25 cellular contexts compared by ENCODE assay signal in genomic region chr11:86117706-86118050, GRCh38. TPM values are rescaled to one million over a fixed set of nuclear protein-coding genes. Genes with fewer than 3 reads are reported as not detected.
DNase-seq lines count a peak whose midpoint lies in the region; ATAC-seq and TF ChIP-seq lines count a peak whose summit lies in the region.
"Had no signal": no experiment of that assay in that cellular context is flagged by ENCODE, and none has a peak within 500 bp of the region (broad histone marks: within the 10 kb centered on the region; RNA-seq: fewer than 3 reads in every experiment).

No MANE protein-coding gene starts in this region.

- no peak overlapping the region for H3K4ac ChIP-seq in mesenchymal stem cell (ENCODE audit: low read depth in 1 of 2, low read length in 2 of 2)

- H2BK5ac ChIP-seq in mesenchymal stem cell (ENCODE audit: low read depth, low read length, poor library complexity, severe bottlenecking) = no peak overlapping the region

- no peak overlapping the region for H3K9ac ChIP-seq in mesenchymal stem cell (ENCODE audit: low read length)

- no peak overlapping the region for H3K4me3 ChIP-seq in mesenchymal stem cell (ENCODE audit: insufficient read depth in 1 of 2, low read depth in 1 of 2, low read length in 2 of 2)
- no peak overlapping the region for H3K4me3 ChIP-seq in heart left ventricle
- H3K4me3 ChIP-seq: body of pancreas, lower lobe of right lung, SK-N-MC, transverse colon had no signal

- H3K36me3 ChIP-seq in mesenchymal stem cell (ENCODE audit: control insufficient read depth in 1 of 2, insufficient read depth in 2 of 2, low read depth in 1 of 2, low read length in 2 of 2) = no peaks in the 10 kb centered on the region
- no peaks in the 10 kb centered on the region for H3K36me3 ChIP-seq in heart left ventricle
- H3K36me3 ChIP-seq: lower lobe of right lung, transverse colon, WERI-Rb-1 had no signal

- no peaks in the 10 kb centered on the region for H3K9me3 Mint-ChIP-seq in HFFc6
- no peaks in the 10 kb centered on the region for H3K9me3 Mint-ChIP-seq in activated T-helper 2 cell treated with anti-CD3 and anti-CD28 coated beads, Interferon-gamma antibody, Interleukin-2, Interleukin-4, amounts not matched to agents 10 μg/mL and 5 μg/mL and 100 μg/mL, durations not matched to agents 14 hours and 24 hours and 36 hours
- H3K9me3 Mint-ChIP-seq: activated naive CD8-positive, alpha-beta T cell treated with anti-CD3 and anti-CD28 coated beads, Interleukin-2, amount 50 U/mL, for 24 hours; H9 had no signal

- H2AK5ac ChIP-seq in mesenchymal stem cell (ENCODE audit: low read length, severe bottlenecking) = no peak overlapping the region

- H3K4me1 ChIP-seq in mesenchymal stem cell (ENCODE audit: control insufficient read depth, insufficient read depth, low read depth, low read length) (peaks cover 10% of the 10 kb centered on the region), heart left ventricle (peaks cover 0 to 19% (median 0%) of the 10 kb centered on the region in 12 donors)

- H3K36me3 Mint-ChIP-seq in HFFc6 (ENCODE audit: low read depth) = no peaks in the 10 kb centered on the region
- no peaks in the 10 kb centered on the region for H3K36me3 Mint-ChIP-seq in activated T-helper 2 cell treated with anti-CD3 and anti-CD28 coated beads, Interferon-gamma antibody, Interleukin-2, Interleukin-4, amounts not matched to agents 10 μg/mL and 5 μg/mL and 100 μg/mL, durations not matched to agents 14 hours and 24 hours and 36 hours (ENCODE audit: low read depth)

- H3K27me3 ChIP-seq in mesenchymal stem cell (ENCODE audit: control insufficient read depth in 1 of 2, insufficient read depth in 1 of 2, low read length in 2 of 2) = no peaks in the 10 kb centered on the region
- H3K27me3 ChIP-seq in heart left ventricle = no peaks in the 10 kb centered on the region
- H3K27me3 ChIP-seq: body of pancreas, transverse colon had no signal

- TF ChIP-seq POLR2A in heart left ventricle (IDR thresholded peaks at IDR 0.05) = no peak

- no peak overlapping the region for H3K23ac ChIP-seq in mesenchymal stem cell (ENCODE audit: low read length in 2 of 2)

- WGBS in mesenchymal stem cell = 100% methylated on average over 1 of the region's 1 CpG
- WGBS in heart left ventricle, 4 donors = 91 to 96% (median 96%) methylated on average over 1 of the region's 1 CpG

- H3K79me1 ChIP-seq in mesenchymal stem cell (replicated peaks; ENCODE audit: low read length, poor library complexity, severe bottlenecking) = peaks cover 1% of the 10 kb centered on the region

- no peak overlapping the region for H3K4me3 Mint-ChIP-seq in HFFc6
- H3K4me3 Mint-ChIP-seq in activated T-helper 2 cell treated with anti-CD3 and anti-CD28 coated beads, Interferon-gamma antibody, Interleukin-2, Interleukin-4, amounts not matched to agents 10 μg/mL and 5 μg/mL and 100 μg/mL, durations not matched to agents 14 hours and 24 hours and 36 hours (ENCODE audit: low read depth) = peak overlapping the region; percentile 45
- H3K4me3 Mint-ChIP-seq: activated naive CD8-positive, alpha-beta T cell treated with anti-CD3 and anti-CD28 coated beads, Interleukin-2, amount 50 U/mL, for 24 hours; H9 had no signal

- H3K27ac Mint-ChIP-seq in HFFc6 = 0 out of 2 replicates have a peak overlapping the region, but pooled peaks have one; percentile 72
- peak overlapping the region; percentile 83 for H3K27ac Mint-ChIP-seq in activated T-helper 2 cell treated with anti-CD3 and anti-CD28 coated beads, Interferon-gamma antibody, Interleukin-2, Interleukin-4, amounts not matched to agents 10 μg/mL and 5 μg/mL and 100 μg/mL, durations not matched to agents 14 hours and 24 hours and 36 hours
- H3K27ac Mint-ChIP-seq: H9, progenitor cell of endocrine pancreas had no signal

- no peak overlapping the region for H3K4me2 ChIP-seq in mesenchymal stem cell (ENCODE audit: low read length, poor library complexity, severe bottlenecking)

- no peak overlapping the region for H3K18ac ChIP-seq in mesenchymal stem cell (ENCODE audit: low read depth in 1 of 2, low read length in 2 of 2)

- no peak overlapping the region for H2BK120ac ChIP-seq in mesenchymal stem cell (ENCODE audit: low read depth, low read length)

- H3K9me3 ChIP-seq in mesenchymal stem cell (ENCODE audit: control insufficient read depth, low read length) (no peaks in the 10 kb centered on the region), heart left ventricle (no peaks in the 10 kb centered on the region)
- H3K9me3 ChIP-seq: body of pancreas, lower lobe of right lung, transverse colon had no signal

- ATAC-seq in heart left ventricle = no peak
- ATAC-seq: body of pancreas had no signal

- no peak overlapping the region for H2AFZ ChIP-seq in mesenchymal stem cell (ENCODE audit: low read depth, low read length)

- no peaks in the 10 kb centered on the region for H3K27me3 Mint-ChIP-seq in HFFc6 (ENCODE audit: insufficient read depth)
- H3K27me3 Mint-ChIP-seq in activated T-helper 2 cell treated with anti-CD3 and anti-CD28 coated beads, Interferon-gamma antibody, Interleukin-2, Interleukin-4, amounts not matched to agents 10 μg/mL and 5 μg/mL and 100 μg/mL, durations not matched to agents 14 hours and 24 hours and 36 hours (ENCODE audit: low read depth) = no peaks in the 10 kb centered on the region
- H3K27me3 Mint-ChIP-seq: activated naive CD8-positive, alpha-beta T cell treated with anti-CD3 and anti-CD28 coated beads, Interleukin-2, amount 50 U/mL, for 24 hours; progenitor cell of endocrine pancreas had no signal

- no peak for TF ChIP-seq CTCF in HFFc6 (IDR thresholded peaks at IDR 0.05)
- no peak for TF ChIP-seq CTCF in heart left ventricle (IDR thresholded peaks at IDR 0.05)

- no peak overlapping the region for H3K14ac ChIP-seq in mesenchymal stem cell (ENCODE audit: low read length in 2 of 2)

- intact Hi-C loops in activated T-helper 2 cell treated with anti-CD3 and anti-CD28 coated beads, Interferon-gamma antibody, Interleukin-2, Interleukin-4, amounts not matched to agents 10 μg/mL and 5 μg/mL and 100 μg/mL, durations not matched to agents 14 hours and 24 hours and 36 hours (cut with micrococcal nuclease) = loop anchor here (1.0 to 5.0 kb wide), 13 partner anchors 22 to 290 kb away; partner anchors contain the start of gene PICALM
- intact Hi-C loops in heart left ventricle (cut with DNase I) = no loop called here

- H3K27ac ChIP-seq in mesenchymal stem cell (ENCODE audit: low read length, poor library complexity, severe bottlenecking) = peak overlapping the region; percentile 96
- no peak overlapping the region for H3K27ac ChIP-seq in heart left ventricle
- H3K27ac ChIP-seq: lower lobe of right lung, RWPE1, SK-N-MC, WERI-Rb-1 had no signal

- H2BK12ac ChIP-seq in mesenchymal stem cell (ENCODE audit: low read length in 2 of 2) = no peak overlapping the region

- DNase-seq in EL (peak; percentile 31), HFFc6 (no peak), mesenchymal stem cell (no peak), NCI-H774 (lab: John Stamatoyannopoulos, UW) (no peak), HK-2 (ENCODE audit: unreplicated experiment) (no peak), heart left ventricle (no peak)
- no peak for DNase-seq in activated T-helper 2 cell treated with anti-CD3 and anti-CD28 coated beads, Interferon-gamma antibody, Interleukin-2, Interleukin-4, amounts not matched to agents 10 μg/mL and 5 μg/mL and 100 μg/mL, durations not matched to agents 14 hours and 24 hours and 36 hours (ENCODE audit: low spot score)
- DNase-seq: activated effector memory CD4-positive, alpha-beta T cell treated with anti-CD3 and anti-CD28 coated beads, Interleukin-2, amount 50 U/mL, for 16 hours; activated naive CD8-positive, alpha-beta T cell treated with anti-CD3 and anti-CD28 coated beads, Interleukin-2, amount 50 U/mL, for 24 hours; body of pancreas; effector CD8-positive, alpha-beta T cell; foreskin melanocyte; GF-D8; H9; hippocampal formation; lower lobe of right lung; NCI-H1092; NCI-H187; NCI-H2171 treated with DMSO at 0.1 percent for 48 hours; NCI-H524 treated with DMSO at 0.1 percent for 48 hours; transverse colon; WERI-Rb-1 had no signal

- H2BK15ac ChIP-seq in mesenchymal stem cell (ENCODE audit: low read depth, poor library complexity, severe bottlenecking) = no peak overlapping the region

- no peak overlapping the region for H4K8ac ChIP-seq in mesenchymal stem cell (ENCODE audit: low read length)

- H3K4me1 Mint-ChIP-seq in HFFc6 (ENCODE audit: low read depth) = peaks cover 36% of the 10 kb centered on the region
- H3K4me1 Mint-ChIP-seq in activated T-helper 2 cell treated with anti-CD3 and anti-CD28 coated beads, Interferon-gamma antibody, Interleukin-2, Interleukin-4, amounts not matched to agents 10 μg/mL and 5 μg/mL and 100 μg/mL, durations not matched to agents 14 hours and 24 hours and 36 hours (ENCODE audit: low read depth) = peaks cover 44% of the 10 kb centered on the region
- H3K4me1 Mint-ChIP-seq: H9 had no signal

- H4K91ac ChIP-seq in mesenchymal stem cell (ENCODE audit: low read length) = no peak overlapping the region

RNA-seq across cellular contexts. Expression of gene PICALM, which starts 48.8 kb away (rescaled TPM):
- 100 to 1,000 TPM; 193 to 267 (median 244) TPM for total RNA-seq in HFFc6 (2021; fragmentation: NEBNext Ultra II Directional; extraction: Animal tissue kit (Norgen Biotek cat#: 25700))
- total RNA-seq in activated T-helper 2 cell treated with anti-CD3 and anti-CD28 coated beads, Interferon-gamma antibody, Interleukin-2, Interleukin-4, amounts not matched to agents 10 μg/mL and 5 μg/mL and 100 μg/mL, durations not matched to agents 14 hours and 24 hours and 36 hours = 193 and 213 TPM in 2 replicates
- polyA plus RNA-seq in mesenchymal stem cell (2013, experiment 1 of 2) = 136 TPM
- polyA plus RNA-seq in mesenchymal stem cell (2013, experiment 2 of 2) = 139 TPM
- 100 to 1,000 TPM; 139 to 207 (median 183) TPM for total RNA-seq in heart left ventricle
- polyA plus RNA-seq in heart left ventricle = 100 to 1,000 TPM in 1 of 2 donors, 10 to 100 TPM in 1; 36.1 to 117 TPM
